Comparison of ENCODE assay signal across 14 cellular contexts in the genomic region with DNA sequence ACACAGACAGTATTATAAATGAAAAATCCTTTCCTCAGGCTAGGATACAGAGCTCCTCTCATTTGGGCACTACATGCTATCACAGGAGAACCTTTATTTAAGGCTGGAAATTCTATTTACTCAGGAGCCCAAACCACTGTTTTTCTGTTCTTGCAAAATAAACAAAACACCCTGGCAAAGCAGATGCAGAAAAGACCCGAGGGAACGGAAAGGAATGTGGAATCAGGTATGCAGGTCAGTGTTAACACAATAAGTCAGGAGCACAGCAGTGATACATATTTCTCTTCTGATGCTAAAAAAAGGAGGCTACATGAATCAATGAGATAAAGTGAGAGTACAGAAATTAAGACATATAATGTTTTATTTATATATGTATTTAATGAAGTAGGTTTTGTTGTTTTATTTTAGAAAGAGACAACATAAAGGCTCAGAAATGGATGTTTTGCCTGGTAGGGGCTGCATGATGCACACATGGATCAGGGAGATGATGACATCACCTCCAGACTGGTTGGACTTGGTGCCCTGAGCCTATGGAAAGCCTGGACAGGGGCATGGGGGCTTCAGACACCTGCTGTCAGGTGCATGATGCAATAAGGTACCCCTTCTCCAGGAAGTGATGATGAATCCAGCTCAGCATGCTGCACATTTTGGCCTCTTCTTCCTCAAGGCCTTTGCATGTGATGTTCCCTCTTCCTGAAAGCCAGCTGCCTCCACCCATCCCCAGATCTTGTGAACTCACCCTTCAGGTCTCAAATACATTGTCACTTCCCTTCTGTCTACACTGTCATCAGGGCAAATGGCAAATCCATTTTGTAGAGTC. TPM values are rescaled to one million over a fixed set of nuclear protein-coding genes. Genes with fewer than 3 reads are reported as not detected.
A peak's percentile ranks its signal among the peaks of the same experiment; 100 is the strongest.
DNase-seq lines count a peak whose midpoint lies in the region; ATAC-seq, FAIRE-seq and TF ChIP-seq lines count a peak whose summit lies in the region.
"Had no signal": no experiment of that assay in that cellular context is flagged by ENCODE, and none has a peak within 500 bp of the region (broad histone marks: within the 10 kb centered on the region; RNA-seq: fewer than 3 reads in every experiment).

No MANE protein-coding gene starts in this region.

- H3K9me3 ChIP-seq in PC-3 (ENCODE audit: low read length) = no peaks in the 10 kb centered on the region
- H3K9me3 ChIP-seq in H1 (ENCODE audit: insufficient read depth in 2 of 2, low read depth in 1 of 2, low read length in 1 of 2) = no peaks in the 10 kb centered on the region
- H3K9me3 ChIP-seq: BLaER1 had no signal

- H2BK12ac ChIP-seq in H1 (ENCODE audit: low read depth, low read length) = 0 out of 2 replicates have a peak overlapping the region, but pooled peaks have one; percentile 31

- no peak for FAIRE-seq in H1 (lab: Jason Lieb, UNC)

- H3K4me3 Mint-ChIP-seq in activated T-helper 17 cell treated with anti-CD3 and anti-CD28 coated beads, Interleukin-2, amount 50 U/mL, for 72 hours = no peak overlapping the region
- H3K4me3 Mint-ChIP-seq: CD8-positive, alpha-beta memory T cell had no signal

- H3K36me3 ChIP-seq in PC-3 (ENCODE audit: low read depth, low read length) (no peaks in the 10 kb centered on the region), H1 (ENCODE audit: control insufficient read depth in 2 of 4, insufficient read depth in 4 of 4, low read length in 3 of 4) (no peaks in the 10 kb centered on the region)
- H3K36me3 ChIP-seq: BLaER1 had no signal

- no peak overlapping the region for H3K23ac ChIP-seq in H1 (ENCODE audit: insufficient read length)

- no peak overlapping the region for H2BK20ac ChIP-seq in H1 (ENCODE audit: low read length)

- no peak overlapping the region for H4K5ac ChIP-seq in H1 (ENCODE audit: insufficient read length, low read depth, low read length)

- H3K9me2 ChIP-seq in PC-3 (replicated peaks; ENCODE audit: low read length) = no peaks in the 10 kb centered on the region

- no peak for TF ChIP-seq EP300 in H1 (IDR thresholded peaks at IDR 0.05; ENCODE audit: borderline replicate concordance in 1 of 2, low read depth in 2 of 2, low read length in 2 of 2)

- H2BK5ac ChIP-seq in H1 (ENCODE audit: low read depth, low read length) = peak overlapping the region; percentile 55; the same call in 1 of the 2 replicates

- TF ChIP-seq RAD21 in H1 (IDR thresholded peaks at IDR 0.05 in 1 of 2, conservative IDR thresholded peaks at IDR 0.05 in 1 of 2; ENCODE audit: low read depth in 2 of 2, low read length in 2 of 2) = no peak

- TF ChIP-seq CTCF in PC-3 (conservative IDR thresholded peaks at IDR 0.05; ENCODE audit: low read depth, low read length) (no peak), H1 (IDR thresholded peaks at IDR 0.05; ENCODE audit: control extremely low read depth in 1 of 3, insufficient read depth in 1 of 3, low read depth in 1 of 3, low read length in 3 of 3) (no peak)

- CTCF ChIA-PET in PC-3 (lab: Charles Lee) = no interaction called here
- CTCF ChIA-PET in H1 (lab: Charles Lee; ENCODE audit: partially characterized antibody) = interaction anchor here (0.8 to 6.4 kb wide), 7 partner anchors 16 to 132 kb away, joined by 3 to 116 read pairs (median 3); no protein-coding TSS in a partner anchor

- H3K79me2 ChIP-seq in PC-3 (ENCODE audit: low read length) (no peaks in the 10 kb centered on the region), H1 (ENCODE audit: control insufficient read depth in 1 of 2, insufficient read depth in 2 of 2, low read length in 2 of 2) (no peaks in the 10 kb centered on the region)

- H3K4me2 ChIP-seq in PC-3 (ENCODE audit: low read length) = peak overlapping the region; percentile 77; the same call in 1 of the 2 replicates
- H3K4me2 ChIP-seq in H1 (ENCODE audit: insufficient read depth in 1 of 2, low read depth in 2 of 2, low read length in 2 of 2) = no peak overlapping the region
- H3K4me2 ChIP-seq: BLaER1 had no signal

- DNase-seq in NCI-H2171 treated with DMSO at 0.1 percent for 48 hours (lab: John Stamatoyannopoulos, UW) = peak; percentile 32
- no peak for DNase-seq in NCI-H2171 (lab: John Stamatoyannopoulos, UW)
- peak; percentile 18 for DNase-seq in PC-3
- no peak for DNase-seq in H1 (ENCODE audit: low read depth in 1 of 2, low spot score in 2 of 2)
- peak; percentile 33 for DNase-seq in renal cortical epithelial cell (ENCODE audit: low read depth)
- DNase-seq in retina = no peak
- DNase-seq in NCI-H748 (lab: John Stamatoyannopoulos, UW; ENCODE audit: unreplicated experiment) = no peak
- DNase-seq: 8988T; CD8-positive, alpha-beta memory T cell; Kasumi-1; NCI-H1417 treated with DMSO at 0.1 percent for 48 hours had no signal

- no peak overlapping the region for H4K8ac ChIP-seq in H1 (ENCODE audit: extremely low read depth, insufficient read depth, low read length)

- H3K9me3 Mint-ChIP-seq in activated T-helper 17 cell treated with anti-CD3 and anti-CD28 coated beads, Interleukin-2, amount 50 U/mL, for 72 hours = no peaks in the 10 kb centered on the region
- H3K9me3 Mint-ChIP-seq: CD8-positive, alpha-beta memory T cell had no signal

- no TSS peak for BruUV-seq in PC-3 (replicated peaks; lab: Mats Ljungman, UMichigan)

- H4K20me1 ChIP-seq in PC-3 (ENCODE audit: low read length) (no peaks in the 10 kb centered on the region), H1 (replicated peaks in 1 of 2; ENCODE audit: control insufficient read depth in 1 of 2, insufficient read depth in 2 of 2, low read length in 2 of 2) (no peaks in the 10 kb centered on the region)
- H4K20me1 ChIP-seq: BLaER1 had no signal

- no peaks in the 10 kb centered on the region for H3K36me3 Mint-ChIP-seq in activated T-helper 17 cell treated with anti-CD3 and anti-CD28 coated beads, Interleukin-2, amount 50 U/mL, for 72 hours (ENCODE audit: low read depth)

- POLR2A ChIA-PET in PC-3 (lab: Charles Lee; ENCODE audit: unreplicated experiment) (no interaction called here), H1 (lab: Charles Lee; ENCODE audit: partially characterized antibody) (interaction anchor here (1.5 kb wide), 2 partner anchors 19 to 24 kb away, joined by 4 to 6 read pairs; a partner anchor contains a TSS)

- H3K79me1 ChIP-seq in H1 (ENCODE audit: low read depth, low read length) = no peaks in the 10 kb centered on the region

- H2AFZ ChIP-seq in PC-3 (ENCODE audit: low read length) = no peak overlapping the region
- no peak overlapping the region for H2AFZ ChIP-seq in H1 (ENCODE audit: low read length)

- peak overlapping the region; percentile 33; the same call in 1 of the 2 replicates for H3K27ac ChIP-seq in PC-3 (ENCODE audit: low read length)
- no peak overlapping the region for H3K27ac ChIP-seq in H1 (ENCODE audit: low read depth, low read length)
- H3K27ac ChIP-seq: BLaER1 had no signal

- H3K27me3 ChIP-seq in PC-3 (ENCODE audit: low read length) (no peaks in the 10 kb centered on the region), H1 (replicated peaks in 1 of 4; ENCODE audit: control insufficient read depth in 3 of 4, extremely low read depth in 1 of 4, insufficient read depth in 3 of 4, low read length in 3 of 4) (no peaks in the 10 kb centered on the region)
- H3K27me3 ChIP-seq: BLaER1 had no signal

- H3K56ac ChIP-seq in H1 (replicated peaks; ENCODE audit: insufficient read length, low read depth, low read length) = no peak overlapping the region

- TF ChIP-seq POLR2A in H1 (IDR thresholded peaks at IDR 0.05; ENCODE audit: control extremely low read depth in 1 of 2, low read depth in 2 of 2, low read length in 2 of 2) = no peak

- no peaks in the 10 kb centered on the region for H3K4me1 Mint-ChIP-seq in activated T-helper 17 cell treated with anti-CD3 and anti-CD28 coated beads, Interleukin-2, amount 50 U/mL, for 72 hours
- H3K4me1 Mint-ChIP-seq: CD8-positive, alpha-beta memory T cell had no signal

- H3K4me3 ChIP-seq in PC-3 (ENCODE audit: low read length) (no peak overlapping the region), H1 (ENCODE audit: extremely low read depth in 1 of 4, insufficient read depth in 2 of 4, low read depth in 3 of 4, low read length in 4 of 4) (no peak overlapping the region)
- H3K4me3 ChIP-seq: BLaER1 had no signal

- H2AK5ac ChIP-seq in H1 (ENCODE audit: low read depth, low read length) = no peak overlapping the region

- no peak for ATAC-seq in PC-3
- no peak for ATAC-seq in activated T-helper 17 cell treated with anti-CD3 and anti-CD28 coated beads, Interleukin-2, amount 50 U/mL, for 72 hours (replicated peaks)

- H3K9ac ChIP-seq in PC-3 (ENCODE audit: low read length) = no peak overlapping the region
- H3K9ac ChIP-seq in H1 (replicated peaks in 1 of 4; ENCODE audit: extremely low read depth in 1 of 4, low read depth in 3 of 4, low read length in 3 of 4) = no peak overlapping the region
- H3K9ac ChIP-seq: BLaER1 had no signal

- no peaks in the 10 kb centered on the region for H3F3A ChIP-seq in PC-3 (ENCODE audit: low read length, unreplicated experiment)

- no peaks in the 10 kb centered on the region for H3K23me2 ChIP-seq in H1 (ENCODE audit: low read depth, low read length)

- no peak overlapping the region for H3K18ac ChIP-seq in H1 (ENCODE audit: extremely low read depth, low read length)

- H3K27ac Mint-ChIP-seq in activated T-helper 17 cell treated with anti-CD3 and anti-CD28 coated beads, Interleukin-2, amount 50 U/mL, for 72 hours = no peak overlapping the region
- H3K27ac Mint-ChIP-seq: CD8-positive, alpha-beta memory T cell had no signal

- no peak overlapping the region for H4K91ac ChIP-seq in H1 (replicated peaks; ENCODE audit: insufficient read length, low read length)

- intact Hi-C loops in PC-3 (cut with micrococcal nuclease) = loop anchor here (1.0 to 2.0 kb wide), 2 partner anchors 24 to 38 kb away; no protein-coding TSS in a partner anchor

- H3K27me3 Mint-ChIP-seq in activated T-helper 17 cell treated with anti-CD3 and anti-CD28 coated beads, Interleukin-2, amount 50 U/mL, for 72 hours = peaks cover 6% of the 10 kb centered on the region
- H3K27me3 Mint-ChIP-seq: CD8-positive, alpha-beta memory T cell had no signal

- H3K4ac ChIP-seq in H1 (replicated peaks; ENCODE audit: insufficient read length, low read depth, low read length) = no peak overlapping the region

- H3K4me1 ChIP-seq in PC-3 (ENCODE audit: insufficient read depth, low read length) (peaks cover 22% of the 10 kb centered on the region), H1 (replicated peaks in 1 of 4; ENCODE audit: control insufficient read depth in 3 of 4, insufficient read depth in 4 of 4, low read length in 3 of 4) (peaks cover 0 to 3% (median 0%) of the 10 kb centered on the region in 4 experiments; a peak in 1 of 7 replicates)
- H3K4me1 ChIP-seq: BLaER1 had no signal

- H3K14ac ChIP-seq in H1 (ENCODE audit: insufficient read length) = no peak overlapping the region

- H2BK15ac ChIP-seq in H1 (ENCODE audit: low read length) = no peak overlapping the region

- H2BK120ac ChIP-seq in H1 (replicated peaks; ENCODE audit: low read depth, low read length) = no peak overlapping the region

- WGBS in H1 (ENCODE audit: extremely low coverage in 1 of 2, insufficient coverage in 1 of 2, insufficient read length in 1 of 2, insufficient replicate concordance in 2 of 2, low coverage in 1 of 2, low lambda C conversion rate in 2 of 2, missing lambda C conversion rate in 1 of 2), 2 experiments = 84% methylated on average over 2 of the region's 2 CpGs; no CpG with 5 or more reads in 1 of the 2 experiments

RNA-seq across cellular contexts. Expression of a gene that starts 19.0 kb away (rescaled TPM):
- total RNA-seq in PC-3 (2014; rRNA removed) (not detected in 2 replicates), renal cortical epithelial cell (4.7 and 5.6 TPM in 2 replicates)
- 47.8 and 56.6 TPM in 2 replicates for total RNA-seq in H1 (2021; fragmentation: NEBNext Ultra II Directional; extraction: Animal tissue kit (Norgen Biotek cat#: 25700))
- 54.5 and 79.4 TPM in 2 replicates for polyA plus RNA-seq in H1 (2011; rRNA removed)
- 84.5 TPM for polyA plus RNA-seq in H1 (2011; cell fraction: cytosol; rRNA removed)
- polyA plus RNA-seq in H1 (2011; cell fraction: nucleus; rRNA removed) = 34.5 TPM
- 57.6 to 87.8 TPM (median 79.2 TPM) in 4 replicates for polyA plus RNA-seq in H1 (2012, experiment 1 of 2)
- polyA plus RNA-seq in H1 (2012, experiment 2 of 2) = 41.5 TPM
- 44.4 TPM for polyA plus RNA-seq in H1 (2013, experiment 1 of 2)
- polyA plus RNA-seq in H1 (2013, experiment 2 of 2) = 47.2 TPM
- 24.6 and 35.3 TPM in 2 replicates for polyA minus RNA-seq in H1 (2011; rRNA and poly(A)+ RNA removed)
- polyA minus RNA-seq in H1 (2011; cell fraction: cytosol; rRNA and poly(A)+ RNA removed) = 8.4 TPM
- 14.8 TPM for polyA minus RNA-seq in H1 (2011; cell fraction: nucleus; rRNA and poly(A)+ RNA removed)
- not detected for total RNA-seq in activated T-helper 17 cell treated with anti-CD3 and anti-CD28 coated beads, Interleukin-2, amount 50 U/mL, for 72 hours
- total RNA-seq: CD8-positive, alpha-beta memory T cell; NCI-H460 had no signal
- polyA plus RNA-seq: CD8-positive, alpha-beta memory T cell had no signal

Comparison
In these comparisons a context has a peak if more than half of its experiments do, and no peak if none do; other contexts are left out.
1. DNase-seq: peak in NCI-H2171 treated with DMSO at 0.1 percent for 48 hours (single experiment), PC-3 (single experiment) and renal cortical epithelial cell (single experiment); none in NCI-H2171 (single experiment), H1 (0 of 2), retina (single experiment) and NCI-H748 (single experiment).